22 cellular contexts compared by ENCODE assay signal in genomic region chr11:129460714-129461113, GRCh38.
A peak's percentile ranks its signal among the peaks of the same experiment; 100 is the strongest.
DNase-seq lines count a peak whose midpoint lies in the region; ATAC-seq, FAIRE-seq and TF ChIP-seq lines count a peak whose summit lies in the region.
"Had no signal": no experiment of that assay in that cellular context is flagged by ENCODE, and none has a peak within 500 bp of the region (broad histone marks: within the 10 kb centered on the region; RNA-seq: fewer than 3 reads in every experiment).

No MANE protein-coding gene starts in this region.

- no peaks in the 10 kb centered on the region for H3K9me3 ChIP-seq in HepG2 (ENCODE audit: low read length)
- peaks cover 2% of the 10 kb centered on the region for H3K9me3 ChIP-seq in CD4-positive, alpha-beta T cell (ENCODE audit: control insufficient read depth, low read length)

- H3K9ac ChIP-seq in HepG2 (ENCODE audit: insufficient read depth, low read depth, low read length): no peak overlapping the region

- TF ChIP-seq CTCF in HepG2 (CRISPR knock-in tag; IDR thresholded peaks at IDR 0.05): no peak
- TF ChIP-seq CTCF in CD4-positive, alpha-beta T cell (IDR thresholded peaks at IDR 0.05): no peak

- CTCF ChIA-PET in HepG2 (lab: Yijun Ruan, JAX; ENCODE audit: low intra/inter-chr PET ratio, low total read pairs): no interaction called here
- CTCF ChIA-PET in CD4-positive, alpha-beta T cell (lab: Charles Lee): no interaction called here

- peaks cover 29% of the 10 kb centered on the region for H3K27me3 Mint-ChIP-seq in CD4-positive, alpha-beta T cell

- TF ChIP-seq POLR2A in HepG2 (IDR thresholded peaks at IDR 0.05; ENCODE audit: insufficient read depth in 1 of 2, low read depth in 2 of 2, low read length in 2 of 2): no peak

- TF ChIP-seq RAD21 in HepG2 (CRISPR knock-in tag; IDR thresholded peaks at IDR 0.05): no peak

- no peak for TF ChIP-seq EP300 in HepG2 (IDR thresholded peaks at IDR 0.05; ENCODE audit: low read depth in 2 of 2, low read length in 2 of 2)
- no peak for TF ChIP-seq EP300 in HepG2 (CRISPR knock-in tag; IDR thresholded peaks at IDR 0.05; ENCODE audit: borderline replicate concordance)

- no peaks in the 10 kb centered on the region for H4K20me1 ChIP-seq in HepG2 (ENCODE audit: insufficient read depth, low read length)

- no TSS peak for BruUV-seq in HepG2 (replicated peaks; lab: Mats Ljungman, UMichigan)

- intact Hi-C loops in HepG2 (cut with micrococcal nuclease; ENCODE audit: unreplicated experiment): no loop called here
- intact Hi-C loops in CD4-positive, alpha-beta T cell (cut with DNase I, micrococcal nuclease): no loop called here

- no peak overlapping the region for H3K4me3 ChIP-seq in HepG2 (replicated peaks in 1 of 3; ENCODE audit: insufficient read depth in 1 of 3, low read depth in 2 of 3, low read length in 3 of 3)

- no peaks in the 10 kb centered on the region for H3K9me3 Mint-ChIP-seq in CD4-positive, alpha-beta T cell

- H3K79me2 ChIP-seq in HepG2 (ENCODE audit: insufficient read depth, low read length): no peaks in the 10 kb centered on the region

- no peaks in the 10 kb centered on the region for H3K36me3 ChIP-seq in HepG2 (replicated peaks in 1 of 2; ENCODE audit: control insufficient read depth in 1 of 2, insufficient read depth in 2 of 2, low read length in 2 of 2)

- H3K4me1 ChIP-seq in HepG2 (ENCODE audit: insufficient read depth, low read length): peaks cover 17% of the 10 kb centered on the region

- H3K4me2 ChIP-seq in HepG2 (ENCODE audit: low read depth, low read length): no peak overlapping the region

- ATAC-seq in HepG2 (peak; percentile 78), GM18502 (IDR thresholded peaks at IDR 0.05; ENCODE audit: poor library complexity, unreplicated experiment) (no peak), GM19324 (IDR thresholded peaks at IDR 0.05; ENCODE audit: low FRiP score, unreplicated experiment) (no peak)
- no peak for ATAC-seq in CD4-positive, alpha-beta T cell (ENCODE audit: poor library complexity)
- ATAC-seq: activated T-cell treated with anti-CD3 and anti-CD28 coated beads, Interleukin-2, amount 50 U/mL, for 72 hours; esophagus mucosa; sciatic nerve had no signal

- FAIRE-seq in HepG2 (lab: Jason Lieb, UNC): no peak
- FAIRE-seq: astrocyte, frontal cortex, GM12892, H1 had no signal

- in situ Hi-C loops in HepG2 (cut with HindIII; ENCODE audit: extremely low pct_ligation_motif_present, low pct_unique_long_range_greater_than_20kb): no loop called here

- H3K27me3 ChIP-seq in HepG2 (ENCODE audit: control insufficient read depth in 1 of 2, insufficient read depth in 2 of 2, low read length in 2 of 2): peaks cover 1 to 24% of the 10 kb centered on the region in 2 experiments; a peak in 4 of 5 replicates
- H3K27me3 ChIP-seq in CD4-positive, alpha-beta T cell (ENCODE audit: control insufficient read depth, insufficient read depth, low read length): no peaks in the 10 kb centered on the region

- no peaks in the 10 kb centered on the region for H3K36me3 Mint-ChIP-seq in CD4-positive, alpha-beta T cell (ENCODE audit: low read depth)
- H3K36me3 Mint-ChIP-seq: naive B cell had no signal

- 5% methylated on average over 2 of the region's 2 CpGs for WGBS in HepG2 (ENCODE audit: low lambda C conversion rate)

- DNase-seq in DMS153 (lab: John Stamatoyannopoulos, UW) (peak; percentile 94), NCI-H1105 (lab: John Stamatoyannopoulos, UW) (peak; percentile 52), NCI-H526 (lab: John Stamatoyannopoulos, UW) (peak; percentile 97 to 99), HepG2 (ENCODE audit: low spot score) (peak; percentile 53), iPS-NIHi7 (ENCODE audit: extremely low spot score) (no peak)
- DNase-seq in CD4-positive, alpha-beta T cell: no peak
- DNase-seq: activated naive CD4-positive, alpha-beta T cell treated with anti-CD3 and anti-CD28 coated beads, Interleukin-2, amount 50 U/mL, for 16 hours; activated T-cell treated with anti-CD3 and anti-CD28 coated beads, Interleukin-2, amount 50 U/mL, for 72 hours; C1 segment of cervical spinal cord; DND-41; effector CD8-positive, alpha-beta T cell; KG1; naive B cell had no signal

- no peak overlapping the region for H3K27ac ChIP-seq in HepG2 (ENCODE audit: extremely low read length, insufficient read depth, low read length)
- no peak overlapping the region for H3K27ac ChIP-seq in CD4-positive, alpha-beta T cell (ENCODE audit: low read depth, low read length)
- H3K27ac ChIP-seq: RWPE1 had no signal

- no peak overlapping the region for H3K27ac Mint-ChIP-seq in CD4-positive, alpha-beta T cell
- H3K27ac Mint-ChIP-seq: activated T-cell treated with anti-CD3 and anti-CD28 coated beads, Interleukin-2, amount 50 U/mL, for 72 hours; naive B cell had no signal

- H3K4me3 Mint-ChIP-seq in CD4-positive, alpha-beta T cell: no peak overlapping the region
- H3K4me3 Mint-ChIP-seq: activated T-cell treated with anti-CD3 and anti-CD28 coated beads, Interleukin-2, amount 50 U/mL, for 72 hours; naive B cell had no signal

- no peaks in the 10 kb centered on the region for H3K4me1 Mint-ChIP-seq in CD4-positive, alpha-beta T cell (ENCODE audit: low read depth)
- H3K4me1 Mint-ChIP-seq: naive B cell had no signal

- H2AFZ ChIP-seq in HepG2 (ENCODE audit: low read length): no peak overlapping the region

- POLR2A ChIA-PET in HepG2 (lab: Yijun Ruan, JAX): no interaction called here
- POLR2A ChIA-PET in CD4-positive, alpha-beta T cell (lab: Charles Lee): no interaction called here

TF ChIP-seq in HepG2, 621 proteins besides CTCF, POLR2A, EP300 and RAD21 (continues in another document):
- TF ChIP-seq NFIC (IDR thresholded peaks at IDR 0.05; ENCODE audit: low read length) (peak; percentile 32; the same call in 1 of the 2 replicates), HHEX (CRISPR knock-in tag; IDR thresholded peaks at IDR 0.05) (peak; percentile 88), ISL2 (CRISPR knock-in tag; IDR thresholded peaks at IDR 0.05) (0 out of 2 replicates have a peak, but pooled peaks have one; percentile 25), FOSL1 (CRISPR knock-in tag; IDR thresholded peaks at IDR 0.05; ENCODE audit: borderline replicate concordance) (no peak), TBL1XR1 (IDR thresholded peaks at IDR 0.05; ENCODE audit: borderline replicate concordance, low read length, partially characterized antibody) (peak; percentile 81), ARID5B (CRISPR knock-in tag; IDR thresholded peaks at IDR 0.05) (peak; percentile 83), FOXA3 (CRISPR knock-in tag; IDR thresholded peaks at IDR 0.05) (peak; percentile 88), ZNF331 (CRISPR knock-in tag; IDR thresholded peaks at IDR 0.05) (peak; percentile 18; the same call in 1 of the 2 replicates), ZNF629 (CRISPR knock-in tag; conservative IDR thresholded peaks at IDR 0.05) (0 out of 2 replicates have a peak, but pooled peaks have one; percentile 31), ZFP36L1 (CRISPR knock-in tag; IDR thresholded peaks at IDR 0.05) (no peak), HNRNPL (IDR thresholded peaks at IDR 0.05; ENCODE audit: low read depth, low read length) (no peak), ZNF670 (CRISPR knock-in tag; IDR thresholded peaks at IDR 0.05; ENCODE audit: borderline replicate concordance) (no peak), NFE2L2 (IDR thresholded peaks at IDR 0.05; ENCODE audit: low read length) (no peak), ZNF543 (CRISPR knock-in tag; IDR thresholded peaks at IDR 0.05) (no peak), HMG20A (CRISPR knock-in tag; IDR thresholded peaks at IDR 0.05; ENCODE audit: borderline replicate concordance) (peak; percentile 68), RXRB (CRISPR knock-in tag; IDR thresholded peaks at IDR 0.05; ENCODE audit: borderline replicate concordance) (peak; percentile 36; the same call in 1 of the 2 replicates), ZNF614 (CRISPR knock-in tag; IDR thresholded peaks at IDR 0.05; ENCODE audit: borderline replicate concordance) (no peak), RARA (CRISPR knock-in tag; IDR thresholded peaks at IDR 0.05) (peak; percentile 80), RNF2 (conservative IDR thresholded peaks at IDR 0.05; ENCODE audit: low read depth) (peak; percentile 41; the same call in 1 of the 2 replicates), SOX6 (IDR thresholded peaks at IDR 0.05) (no peak), SOX6 (CRISPR knock-in tag; IDR thresholded peaks at IDR 0.05) (peak; percentile 46; the same call in 1 of the 2 replicates), TOE1 (CRISPR knock-in tag; IDR thresholded peaks at IDR 0.05) (no peak), FOXK1 (CRISPR knock-in tag; IDR thresholded peaks at IDR 0.05; ENCODE audit: borderline replicate concordance, low read depth) (peak; percentile 34; the same call in 1 of the 2 replicates)
- TF ChIP-seq, protein P1, sequence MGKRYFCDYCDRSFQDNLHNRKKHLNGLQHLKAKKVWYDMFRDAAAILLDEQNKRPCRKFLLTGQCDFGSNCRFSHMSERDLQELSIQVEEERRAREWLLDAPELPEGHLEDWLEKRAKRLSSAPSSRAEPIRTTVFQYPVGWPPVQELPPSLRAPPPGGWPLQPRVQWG (CRISPR knock-in tag; IDR thresholded peaks at IDR 0.05; ENCODE audit: borderline replicate concordance, low read depth): no peak

Comparison
In these comparisons a context has a peak if more than half of its experiments do, and no peak if none do; other contexts are left out.
1. DNase-seq: peak in DMS153 (single experiment), NCI-H1105 (single experiment), NCI-H526 (2 of 2) and HepG2 (single experiment); none in CD4-positive, alpha-beta T cell (0 of 10) and iPS-NIHi7 (single experiment).